8 cellular contexts compared by ENCODE assay signal in the genomic region with DNA sequence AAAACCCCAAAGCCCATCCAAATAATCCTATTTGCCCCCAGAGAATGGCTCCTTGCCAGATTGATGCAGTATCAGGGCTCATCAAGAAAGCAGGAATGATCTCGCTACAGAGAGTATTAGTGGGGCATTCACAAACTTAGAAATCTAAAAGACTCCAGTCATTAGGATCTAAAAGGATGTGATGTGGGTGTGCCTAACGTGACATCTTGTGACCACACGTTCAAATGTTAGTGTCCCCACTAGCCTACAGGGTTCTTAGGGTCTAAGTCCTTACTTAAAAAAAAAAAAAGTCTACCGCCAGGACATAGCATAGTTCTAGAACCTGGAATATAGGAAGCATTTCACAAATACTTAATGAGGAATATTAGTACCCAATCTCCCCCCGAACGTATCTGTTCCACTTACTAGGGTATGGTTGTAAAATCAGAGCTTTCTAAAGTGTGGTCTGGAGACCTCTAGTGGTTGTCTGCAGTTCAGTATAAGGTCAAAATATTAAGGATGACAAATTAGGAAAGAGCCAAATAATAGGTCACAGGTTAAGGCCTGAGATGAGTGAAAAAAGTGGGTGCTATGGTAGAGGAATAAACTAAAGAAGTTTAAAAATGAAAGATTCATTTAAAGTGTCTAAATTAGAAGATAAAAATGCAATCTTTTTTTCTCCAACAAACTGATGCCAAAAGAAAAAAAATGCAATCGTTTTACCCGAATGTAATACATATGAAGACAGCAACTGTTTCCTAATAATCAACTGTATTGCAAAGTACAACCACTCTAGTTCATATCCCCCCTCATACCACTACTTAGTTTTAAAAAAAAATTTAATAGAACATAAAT. TPM values are rescaled to one million over a fixed set of nuclear protein-coding genes. Genes with fewer than 3 reads are reported as not detected.
DNase-seq lines count a peak whose midpoint lies in the region; ATAC-seq, FAIRE-seq and TF ChIP-seq lines count a peak whose summit lies in the region.

No MANE protein-coding gene starts in this region.

- no peak overlapping the region for H2AK5ac ChIP-seq in H1 (ENCODE audit: low read depth, low read length)

- 0 out of 2 replicates have a peak overlapping the region, but pooled peaks have one; percentile 34 for H2BK15ac ChIP-seq in H1 (ENCODE audit: low read length)

- H2AFZ ChIP-seq in H1 (ENCODE audit: low read length): no peak overlapping the region

- no peaks in the 10 kb centered on the region for H3K27me3 Mint-ChIP-seq in progenitor cell of endocrine pancreas

- no peaks in the 10 kb centered on the region for H4K20me1 ChIP-seq in H1 (replicated peaks in 1 of 2; ENCODE audit: control insufficient read depth in 1 of 2, insufficient read depth in 2 of 2, low read length in 2 of 2)

- no peak overlapping the region for H4K5ac ChIP-seq in H1 (ENCODE audit: insufficient read length, low read depth, low read length)

- no peak overlapping the region for H2BK120ac ChIP-seq in H1 (replicated peaks; ENCODE audit: low read depth, low read length)

- no peaks in the 10 kb centered on the region for H3K27me3 ChIP-seq in H1 (replicated peaks in 1 of 4; ENCODE audit: control insufficient read depth in 3 of 4, extremely low read depth in 1 of 4, insufficient read depth in 3 of 4, low read length in 3 of 4)

- H3K79me1 ChIP-seq in H1 (ENCODE audit: low read depth, low read length): no peaks in the 10 kb centered on the region

- no peak overlapping the region for H3K14ac ChIP-seq in H1 (ENCODE audit: insufficient read length)

- peak; percentile 68 for FAIRE-seq in H1 (lab: Jason Lieb, UNC)

- no peak overlapping the region for H3K9ac ChIP-seq in H1 (replicated peaks in 1 of 4; ENCODE audit: extremely low read depth in 1 of 4, low read depth in 3 of 4, low read length in 3 of 4)

- H3K23ac ChIP-seq in H1 (ENCODE audit: insufficient read length): no peak overlapping the region

- no peak overlapping the region for H3K4me2 ChIP-seq in H1 (ENCODE audit: insufficient read depth in 1 of 2, low read depth in 2 of 2, low read length in 2 of 2)

- H3K27ac Mint-ChIP-seq in progenitor cell of endocrine pancreas: no peak overlapping the region

- H3K36me3 ChIP-seq in H1 (ENCODE audit: control insufficient read depth in 2 of 4, insufficient read depth in 4 of 4, low read length in 3 of 4): no peaks in the 10 kb centered on the region

- TF ChIP-seq CTCF in H1 (IDR thresholded peaks at IDR 0.05; ENCODE audit: control extremely low read depth in 1 of 3, insufficient read depth in 1 of 3, low read depth in 1 of 3, low read length in 3 of 3) (peak in 2 of 3 experiments; percentile 51 to 67; a peak in 2 of 4 replicates), progenitor cell of endocrine pancreas (IDR thresholded peaks at IDR 0.05; ENCODE audit: unreplicated experiment) (peak; percentile 66)

- H3K27ac ChIP-seq in H1 (ENCODE audit: low read depth, low read length): no peak overlapping the region

- CTCF ChIA-PET in H1 (lab: Charles Lee; ENCODE audit: partially characterized antibody): interaction anchor here (0.6 to 3.3 kb wide), 18 partner anchors 9 to 1815 kb away, joined by 3 to 27 read pairs (median 3); no protein-coding TSS in a partner anchor

- no peak overlapping the region for H2BK5ac ChIP-seq in H1 (ENCODE audit: low read depth, low read length)

- H3K9me3 ChIP-seq in H1 (ENCODE audit: insufficient read depth in 2 of 2, low read depth in 1 of 2, low read length in 1 of 2): no peaks in the 10 kb centered on the region

- H3K23me2 ChIP-seq in H1 (ENCODE audit: low read depth, low read length): no peaks in the 10 kb centered on the region

- no peak overlapping the region for H3K18ac ChIP-seq in H1 (ENCODE audit: extremely low read depth, low read length)

- peak; percentile 57 for ATAC-seq in GM18907 (IDR thresholded peaks at IDR 0.05; ENCODE audit: unreplicated experiment)

- no peak overlapping the region for H3K4me3 Mint-ChIP-seq in progenitor cell of endocrine pancreas (ENCODE audit: low read depth)

- DNase-seq in AG08396 (ENCODE audit: low spot score) (peak; percentile 27), NCI-H82 (lab: John Stamatoyannopoulos, UW) (peak; percentile 56), H1 (ENCODE audit: low read depth in 1 of 2, low spot score in 2 of 2) (no peak), progenitor cell of endocrine pancreas (ENCODE audit: low spot score, unreplicated experiment) (no peak), cortex of kidney (lab: John Stamatoyannopoulos, UW) (no peak), globus pallidus (ENCODE audit: low spot score) (no peak)
- DNase-seq in activated CD4-positive, alpha-beta T cell treated with anti-CD3 and anti-CD28 coated beads for 4 hours: no peak

- H3K4me1 Mint-ChIP-seq in progenitor cell of endocrine pancreas (ENCODE audit: low read depth): peaks cover 31% of the 10 kb centered on the region

- no peaks in the 10 kb centered on the region for H3K36me3 Mint-ChIP-seq in progenitor cell of endocrine pancreas (ENCODE audit: insufficient read depth)

- no peaks in the 10 kb centered on the region for H3K9me3 Mint-ChIP-seq in progenitor cell of endocrine pancreas (ENCODE audit: low read depth)

- TF ChIP-seq RAD21 in H1 (IDR thresholded peaks at IDR 0.05 in 1 of 2, conservative IDR thresholded peaks at IDR 0.05 in 1 of 2; ENCODE audit: low read depth in 2 of 2, low read length in 2 of 2): peak; percentile 80

- H3K4ac ChIP-seq in H1 (replicated peaks; ENCODE audit: insufficient read length, low read depth, low read length): no peak overlapping the region

- H3K4me1 ChIP-seq in H1 (replicated peaks in 1 of 4; ENCODE audit: control insufficient read depth in 3 of 4, insufficient read depth in 4 of 4, low read length in 3 of 4): no peaks in the 10 kb centered on the region

- H3K79me2 ChIP-seq in H1 (ENCODE audit: control insufficient read depth in 1 of 2, insufficient read depth in 2 of 2, low read length in 2 of 2): no peaks in the 10 kb centered on the region

- H3K4me3 ChIP-seq in H1 (ENCODE audit: extremely low read depth in 1 of 4, insufficient read depth in 2 of 4, low read depth in 3 of 4, low read length in 4 of 4): no peak overlapping the region

- POLR2A ChIA-PET in H1 (lab: Charles Lee; ENCODE audit: partially characterized antibody): interaction anchor here (0.6 to 0.7 kb wide), 2 partner anchors 23 to 534 kb away, joined by 3 read pairs; no protein-coding TSS in a partner anchor

- 60% methylated on average over 8 of the region's 8 CpGs; no CpG with 5 or more reads in 1 of the 2 experiments for WGBS in H1 (ENCODE audit: extremely low coverage in 1 of 2, insufficient coverage in 1 of 2, insufficient read length in 1 of 2, insufficient replicate concordance in 2 of 2, low coverage in 1 of 2, low lambda C conversion rate in 2 of 2, missing lambda C conversion rate in 1 of 2), 2 experiments

- no peak overlapping the region for H2BK12ac ChIP-seq in H1 (ENCODE audit: low read depth, low read length)

- H4K91ac ChIP-seq in H1 (replicated peaks; ENCODE audit: insufficient read length, low read length): no peak overlapping the region

- TF ChIP-seq POLR2A in H1 (IDR thresholded peaks at IDR 0.05; ENCODE audit: control extremely low read depth in 1 of 2, low read depth in 2 of 2, low read length in 2 of 2): no peak

- no peak overlapping the region for H2BK20ac ChIP-seq in H1 (ENCODE audit: low read length)

- TF ChIP-seq EP300 in H1 (IDR thresholded peaks at IDR 0.05; ENCODE audit: borderline replicate concordance in 1 of 2, low read depth in 2 of 2, low read length in 2 of 2): no peak

- H4K8ac ChIP-seq in H1 (ENCODE audit: extremely low read depth, insufficient read depth, low read length): no peak overlapping the region

- H3K56ac ChIP-seq in H1 (replicated peaks; ENCODE audit: insufficient read length, low read depth, low read length): no peak overlapping the region

TF ChIP-seq in H1, 55 proteins besides CTCF, POLR2A, EP300 and RAD21:
- no peak for TF ChIP-seq ASH2L (IDR thresholded peaks at IDR 0.05; ENCODE audit: low read length)
- TF ChIP-seq TBP (IDR thresholded peaks at IDR 0.05; ENCODE audit: low read depth, low read length): no peak
- TF ChIP-seq CHD1 (IDR thresholded peaks at IDR 0.05; ENCODE audit: low read depth, low read length): no peak
- TF ChIP-seq CHD2 (IDR thresholded peaks at IDR 0.05; ENCODE audit: low read length): no peak
TF ChIP-seq in H1: peak in this region for 0.

RNA-seq across cellular contexts. Expression of gene CHRM5, which starts 4.2 kb away (rescaled TPM):
- not detected in 2 replicates for total RNA-seq in H1 (2021; fragmentation: NEBNext Ultra II Directional; extraction: Animal tissue kit (Norgen Biotek cat#: 25700))
- not detected in 2 replicates for polyA plus RNA-seq in H1 (2011; rRNA removed)
- polyA plus RNA-seq in H1 (2011; cell fraction: cytosol; rRNA removed): 0.03 TPM
- not detected for polyA plus RNA-seq in H1 (2011; cell fraction: nucleus; rRNA removed)
- 0.05 TPM in 1 of 4 replicates, not detected in the others for polyA plus RNA-seq in H1 (2012, experiment 1 of 2)
- polyA plus RNA-seq in H1 (2012, experiment 2 of 2): not detected
- not detected for polyA plus RNA-seq in H1 (2013, experiment 1 of 2)
- polyA plus RNA-seq in H1 (2013, experiment 2 of 2): 0.02 TPM
- not detected in 2 replicates for polyA minus RNA-seq in H1 (2011; rRNA and poly(A)+ RNA removed)
- not detected for polyA minus RNA-seq in H1 (2011; cell fraction: cytosol; rRNA and poly(A)+ RNA removed)
- not detected for polyA minus RNA-seq in H1 (2011; cell fraction: nucleus; rRNA and poly(A)+ RNA removed)
- not detected in 2 replicates for total RNA-seq in progenitor cell of endocrine pancreas

Comparison
In these comparisons a context has a peak if more than half of its experiments do, and no peak if none do; other contexts are left out.
1. DNase-seq: peak in AG08396 (single experiment) and NCI-H82 (single experiment); none in H1 (0 of 2), progenitor cell of endocrine pancreas (single experiment), cortex of kidney (single experiment), globus pallidus (single experiment) and activated CD4-positive, alpha-beta T cell treated with anti-CD3 and anti-CD28 coated beads for 4 hours (0 of 2).